8 cellular contexts compared by ENCODE assay signal in the genomic region with DNA sequence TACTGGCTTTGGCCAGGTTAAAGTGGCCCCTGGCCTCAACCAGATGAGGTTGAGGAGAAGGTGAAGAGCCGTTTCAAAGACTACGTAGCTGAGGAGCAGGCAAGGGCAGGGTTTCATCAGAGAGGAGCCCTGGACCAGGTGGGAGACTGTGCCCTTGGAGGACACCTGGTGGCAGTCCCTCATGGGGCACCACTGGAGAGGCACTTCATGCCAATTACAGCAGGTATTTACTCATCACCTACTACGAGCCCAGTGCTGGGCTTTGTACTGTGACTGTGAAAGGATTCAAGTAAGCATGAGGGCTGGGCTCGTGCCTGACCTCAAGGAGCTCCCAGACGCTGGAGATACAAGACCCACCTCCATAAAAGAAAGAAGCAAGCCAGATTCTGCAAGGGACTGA. TPM values are rescaled to one million over a fixed set of nuclear protein-coding genes. Genes with fewer than 3 reads are reported as not detected.
DNase-seq lines count a peak whose midpoint lies in the region; ATAC-seq and TF ChIP-seq lines count a peak whose summit lies in the region.

No MANE protein-coding gene starts in this region.

- H3K9me3 ChIP-seq in OCI-LY3 (ENCODE audit: insufficient read depth, low read length) (no peaks in the 10 kb centered on the region), neuronal stem cell (replicated peaks in 1 of 2; ENCODE audit: control insufficient read depth in 2 of 2, insufficient read depth in 1 of 2, low read depth in 1 of 2, low read length in 2 of 2) (no peaks in the 10 kb centered on the region)

- H3K36me3 ChIP-seq in GM06990 (ENCODE audit: control insufficient read depth, insufficient read depth, low read length), result no peaks in the 10 kb centered on the region
- H3K36me3 ChIP-seq in OCI-LY3 (replicated peaks; ENCODE audit: low read depth, low read length), result no peaks in the 10 kb centered on the region
- no peaks in the 10 kb centered on the region for H3K36me3 ChIP-seq in neuronal stem cell (replicated peaks in 1 of 2; ENCODE audit: control insufficient read depth in 2 of 2, insufficient read depth in 2 of 2, low read length in 2 of 2)

- H3K23ac ChIP-seq in neuronal stem cell (ENCODE audit: low read depth, low read length, poor library complexity), result no peak overlapping the region

- TF ChIP-seq CTCF in GM06990 (IDR thresholded peaks at IDR 0.05; ENCODE audit: insufficient read depth, low read length, poor library complexity, severe bottlenecking), result peak; percentile 64
- TF ChIP-seq CTCF in OCI-LY3 (IDR thresholded peaks at IDR 0.05; ENCODE audit: low read depth, low read length), result peak; percentile 82

- H3K27ac ChIP-seq in OCI-LY3 (ENCODE audit: low read length) (no peak overlapping the region), neuronal stem cell (replicated peaks; ENCODE audit: low read length) (no peak overlapping the region)

- H4K20me1 ChIP-seq in OCI-LY3 (ENCODE audit: insufficient read depth, low read length), result no peaks in the 10 kb centered on the region

- H3K79me2 ChIP-seq in OCI-LY3 (ENCODE audit: low read length), result no peaks in the 10 kb centered on the region

- H3K9ac ChIP-seq in OCI-LY3 (ENCODE audit: low read length), result no peak overlapping the region
- no peak overlapping the region for H3K9ac ChIP-seq in neuronal stem cell (ENCODE audit: low read depth, low read length, poor library complexity)

- H3K14ac ChIP-seq in neuronal stem cell (ENCODE audit: low read length), result no peak overlapping the region

- H2AFZ ChIP-seq in OCI-LY3 (ENCODE audit: low read depth, low read length) (no peak overlapping the region), neuronal stem cell (ENCODE audit: low read length) (peak overlapping the region; percentile 80)

- no peak overlapping the region for H2BK5ac ChIP-seq in neuronal stem cell (ENCODE audit: low read length)

- peaks cover 12% of the 10 kb centered on the region for H3K4me1 ChIP-seq in OCI-LY3 (ENCODE audit: low read length)
- peaks cover 0 to 6% of the 10 kb centered on the region in 2 donors for H3K4me1 ChIP-seq in neuronal stem cell (ENCODE audit: control insufficient read depth in 2 of 2, insufficient read depth in 1 of 2, low read depth in 1 of 2, low read length in 2 of 2)

- no peaks in the 10 kb centered on the region for H3K27me3 ChIP-seq in GM06990 (replicated peaks; ENCODE audit: control insufficient read depth, insufficient read depth, low read length)
- no peaks in the 10 kb centered on the region for H3K27me3 ChIP-seq in OCI-LY3 (ENCODE audit: low read depth, low read length)
- H3K27me3 ChIP-seq in neuronal stem cell (ENCODE audit: control insufficient read depth in 3 of 3, insufficient read depth in 3 of 3, low read depth in 1 of 3, low read length in 3 of 3), result no peaks in the 10 kb centered on the region

- no peak overlapping the region for H2BK15ac ChIP-seq in neuronal stem cell (ENCODE audit: low read length)

- no peak for ATAC-seq in GM18519 (IDR thresholded peaks at IDR 0.05; ENCODE audit: low FRiP score, unreplicated experiment)
- ATAC-seq in HG03159 (IDR thresholded peaks at IDR 0.05; ENCODE audit: unreplicated experiment), result no peak

- no peak overlapping the region for H2AK5ac ChIP-seq in neuronal stem cell (ENCODE audit: low read depth, low read length)

- H3K4me2 ChIP-seq in OCI-LY3 (ENCODE audit: low read length) (no peak overlapping the region), neuronal stem cell (ENCODE audit: insufficient read depth, low read length, poor library complexity, severe bottlenecking) (no peak overlapping the region)

- H4K91ac ChIP-seq in neuronal stem cell (ENCODE audit: low read depth, low read length, poor library complexity), result no peak overlapping the region

- WGBS in neuronal stem cell (ENCODE audit: extremely low coverage in 2 of 2, insufficient read length in 2 of 2, insufficient replicate concordance in 1 of 2), 2 donors, result no CpG with 5 or more reads among the region's 5 CpGs

- peaks cover 2% of the 10 kb centered on the region for H3K79me1 ChIP-seq in neuronal stem cell (ENCODE audit: low read depth, low read length)

- H2BK120ac ChIP-seq in neuronal stem cell (ENCODE audit: low read depth, low read length), result no peak overlapping the region

- DNase-seq in GM06990 (ENCODE audit: extremely low read depth, insufficient read length) (no peak), neuronal stem cell (ENCODE audit: low spot score) (no peak), NCI-H1930 (lab: John Stamatoyannopoulos, UW) (no peak), NCI-H524 (lab: John Stamatoyannopoulos, UW) (no peak)
- DNase-seq in activated naive CD4-positive, alpha-beta T cell treated with anti-CD3 and anti-CD28 coated beads, Interleukin-2, amount 50 U/mL, for 16 hours, result peak; percentile 32

- no peak overlapping the region for H2BK12ac ChIP-seq in neuronal stem cell (ENCODE audit: low read length)

- H3K4me3 ChIP-seq in GM06990 (replicated peaks; ENCODE audit: low read depth, low read length) (no peak overlapping the region), OCI-LY3 (ENCODE audit: low read length) (no peak overlapping the region), neuronal stem cell (ENCODE audit: low read length in 2 of 2) (no peak overlapping the region)

- H4K8ac ChIP-seq in neuronal stem cell (ENCODE audit: low read depth, low read length), result no peak overlapping the region

- H3K4ac ChIP-seq in neuronal stem cell (ENCODE audit: low read length), result no peak overlapping the region

- H3K18ac ChIP-seq in neuronal stem cell (ENCODE audit: low read length), result no peak overlapping the region

RNA-seq across cellular contexts. Expression of a gene that starts 37.6 kb away (rescaled TPM):
- 0.57 TPM for polyA plus RNA-seq in neuronal stem cell (2013, experiment 1 of 2)
- 0.79 TPM for polyA plus RNA-seq in neuronal stem cell (2013, experiment 2 of 2)
